ENCODE assay signal across 33 cellular contexts in genomic region chr6:27383481-27383880, GRCh38.
"Had no signal": no experiment of that assay in that cellular context is flagged by ENCODE, and none has a peak within 500 bp of the region (broad histone marks: within the 10 kb centered on the region; RNA-seq: fewer than 3 reads in every experiment).

No MANE protein-coding gene starts in this region.

- H3K27ac ChIP-seq: adrenal gland, ascending aorta, body of pancreas, brain microvascular endothelial cell, breast epithelium, cardiac muscle cell had no signal

- H3K36me3 ChIP-seq: adrenal gland, ascending aorta, brain microvascular endothelial cell, breast epithelium, cardiac muscle cell had no signal

- H3K4me3 ChIP-seq: adrenal gland, ascending aorta, body of pancreas, breast epithelium, cardiac muscle cell had no signal

- H3K4me1 ChIP-seq: breast epithelium had no signal

- DNase-seq: activated effector memory CD4-positive, alpha-beta T cell treated with anti-CD3 and anti-CD28 coated beads, Interleukin-2, amount 50 U/mL, for 16 hours; activated effector memory CD4-positive, alpha-beta T cell treated with Interleukin-2 at 50 U/mL for 16 hours; activated gamma-delta T cell; activated gamma-delta T cell treated with Interleukin-2 at 50 U/mL for 16 hours; activated naive CD4-positive, alpha-beta T cell; activated naive CD4-positive, alpha-beta T cell treated with anti-CD3 and anti-CD28 coated beads for 36 hours; activated naive CD4-positive, alpha-beta T cell treated with anti-CD3 and anti-CD28 coated beads, Interleukin-2, amount 10 ng/mL, durations not matched to agents 7 days and 5 days; activated naive CD4-positive, alpha-beta T cell treated with anti-CD3 and anti-CD28 coated beads, Interleukin-2, amount 50 U/mL, for 16 hours; activated naive CD4-positive, alpha-beta T cell treated with Interleukin-2 at 50 U/mL for 16 hours; activated naive CD8-positive, alpha-beta T cell treated with anti-CD3 and anti-CD28 coated beads for 36 hours; activated naive CD8-positive, alpha-beta T cell treated with anti-CD3 and anti-CD28 coated beads, Interleukin-2, amount 10 ng/mL, durations not matched to agents 7 days and 5 days; activated naive CD8-positive, alpha-beta T cell treated with anti-CD3 and anti-CD28 coated beads, Interleukin-2, amount 50 U/mL, for 24 hours; activated T-cell treated with anti-CD3 and anti-CD28 coated beads, Interleukin-2, amount 50 U/mL, for 24 hours; activated T-cell treated with anti-CD3 and anti-CD28 coated beads, Interleukin-2, amount 50 U/mL, for 4 hours; activated T-cell treated with anti-CD3 and anti-CD28 coated beads, Interleukin-2, amount 50 U/mL, for 48 hours; activated T-cell treated with anti-CD3 and anti-CD28 coated beads, Interleukin-2, amount 50 U/mL, for 72 hours; adrenal gland; amniotic stem cell; amygdala; anterior cingulate cortex; aorta; body of pancreas; brain microvascular endothelial cell; caudate nucleus; central memory CD4-positive, alpha-beta T cell; cerebellar nuclear complex had no signal

- H3K27me3 ChIP-seq: adrenal gland, ascending aorta, body of pancreas, brain microvascular endothelial cell, breast epithelium had no signal

- ATAC-seq: activated naive CD4-positive, alpha-beta T cell treated with anti-CD3 and anti-CD28 coated beads, Interleukin-2, amount 50 U/mL, for 72 hours; activated naive CD8-positive, alpha-beta T cell treated with anti-CD3 and anti-CD28 coated beads, Interleukin-2, amount 50 U/mL, for 24 hours; activated T-cell treated with anti-CD3 and anti-CD28 coated beads, Interleukin-2, amount 50 U/mL, for 4 hours; activated T-cell treated with anti-CD3 and anti-CD28 coated beads, Interleukin-2, amount 50 U/mL, for 72 hours; activated T-helper 17 cell treated with anti-CD3 and anti-CD28 coated beads, Interleukin-2, amount 50 U/mL, for 72 hours; body of pancreas had no signal

- FAIRE-seq: astrocyte, bronchial epithelial cell had no signal

- H3K9me3 ChIP-seq: adrenal gland, ascending aorta, body of pancreas, breast epithelium had no signal
